Comparison of ENCODE assay signal across 9 cellular contexts in genomic region chr2:54805255-54805654, GRCh38.
"Had no signal": no experiment of that assay in that cellular context is flagged by ENCODE, and none has a peak within 500 bp of the region (broad histone marks: within the 10 kb centered on the region; RNA-seq: fewer than 3 reads in every experiment).

No MANE protein-coding gene starts in this region.

- H3K27ac ChIP-seq: HL-60 had no signal

- H3K4me2 ChIP-seq: GM23338 had no signal

- DNase-seq: H9, HCEC 1CT, HFFc6, KG1 had no signal

- FAIRE-seq: H1, H54, HepG2 had no signal

- H2AFZ ChIP-seq: GM23338 had no signal

- H3K4me3 ChIP-seq: GM23338 had no signal

- ATAC-seq: GM23338, HepG2 had no signal
